8 cellular contexts compared by ENCODE assay signal in genomic region chr6:33324139-33324538, GRCh38. TPM values are rescaled to one million over a fixed set of nuclear protein-coding genes. Genes with fewer than 3 reads are reported as not detected.
A peak's percentile ranks its signal among the peaks of the same experiment; 100 is the strongest.
DNase-seq lines count a peak whose midpoint lies in the region; ATAC-seq and TF ChIP-seq lines count a peak whose summit lies in the region.

No MANE protein-coding gene starts in this region.

- no peaks in the 10 kb centered on the region for H3K9me3 Mint-ChIP-seq in WTC11

- POLR2A ChIA-PET in WTC11 (lab: Charles Lee): interaction anchor here (0.7 to 0.9 kb wide), 3 partner anchors 27 to 272 kb away, joined by 3 to 11 read pairs (median 3); no protein-coding TSS in a partner anchor

- H3K27ac Mint-ChIP-seq in WTC11: no peak overlapping the region

- H3K27me3 Mint-ChIP-seq in WTC11 (ENCODE audit: low read depth): no peaks in the 10 kb centered on the region

- TF ChIP-seq POLR2A in uterus (IDR thresholded peaks at IDR 0.05): no peak

- H3K9me3 ChIP-seq in heart right ventricle (no peaks in the 10 kb centered on the region), lower lobe of right lung (no peaks in the 10 kb centered on the region), uterus (no peaks in the 10 kb centered on the region)

- H3K4me3 Mint-ChIP-seq in WTC11: peak overlapping the region; percentile 91

- H3K36me3 Mint-ChIP-seq in WTC11: peaks cover 16% of the 10 kb centered on the region

- TF ChIP-seq CTCF in heart right ventricle (IDR thresholded peaks at IDR 0.05) (no peak), WTC11 (IDR thresholded peaks at IDR 0.05) (no peak), lower lobe of right lung (IDR thresholded peaks at IDR 0.05) (no peak), uterus (IDR thresholded peaks at IDR 0.05) (no peak)

- intact Hi-C loops in heart right ventricle (cut with DNase I): no loop called here
- intact Hi-C loops in Right ventricle myocardium superior (cut with DNase I): no loop called here
- intact Hi-C loops in lower lobe of right lung (cut with DNase I): no loop called here
- intact Hi-C loops in uterus (cut with DNase I; ENCODE audit: low total_unique reads): no loop called here

- H3K4me1 Mint-ChIP-seq in WTC11: peaks cover 44% of the 10 kb centered on the region

- peaks cover 15 to 44% (median 34%) of the 10 kb centered on the region in 9 donors for H3K4me1 ChIP-seq in heart right ventricle
- peaks cover 41% of the 10 kb centered on the region for H3K4me1 ChIP-seq in lower lobe of right lung
- H3K4me1 ChIP-seq in uterus: peaks cover 6 to 16% of the 10 kb centered on the region in 2 donors

- CTCF ChIA-PET in WTC11 (lab: Charles Lee): interaction anchor here (0.6 kb wide), 1 partner anchor 23 kb away, joined by 3 read pairs; no protein-coding TSS in a partner anchor

- H3K4me3 ChIP-seq in heart right ventricle: peak overlapping the region in 6 of 10 donors; percentile 67 to 81 (median 72)
- H3K4me3 ChIP-seq in lower lobe of right lung: peak overlapping the region; percentile 71
- H3K4me3 ChIP-seq in uterus: peak overlapping the region in 1 of 2 donors; percentile 91

- no peaks in the 10 kb centered on the region for H3K27me3 ChIP-seq in heart right ventricle
- H3K27me3 ChIP-seq in lower lobe of right lung (ENCODE audit: low read depth): no peaks in the 10 kb centered on the region
- no peaks in the 10 kb centered on the region for H3K27me3 ChIP-seq in uterus

- H3K36me3 ChIP-seq in heart right ventricle: peaks cover 0 to 25% (median 10%) of the 10 kb centered on the region in 9 donors
- H3K36me3 ChIP-seq in lower lobe of right lung: peaks cover 23% of the 10 kb centered on the region
- no peaks in the 10 kb centered on the region for H3K36me3 ChIP-seq in uterus

- no peak for ATAC-seq in heart right ventricle
- ATAC-seq in Right ventricle myocardium superior (ENCODE audit: poor library complexity): no peak
- no peak for ATAC-seq in WTC11
- ATAC-seq in lower lobe of right lung: no peak
- ATAC-seq in GM18502 (IDR thresholded peaks at IDR 0.05; ENCODE audit: poor library complexity, unreplicated experiment): no peak

- no peak for DNase-seq in heart right ventricle
- DNase-seq in Right ventricle myocardium superior: no peak
- DNase-seq in WTC11 (ENCODE audit: low spot score): no peak
- no peak for DNase-seq in lower lobe of right lung
- DNase-seq in uterus: no peak
- no peak for DNase-seq in activated CD4-positive, CD25-positive, alpha-beta regulatory T cell (lab: John Stamatoyannopoulos, UW)
- DNase-seq in NK-92 (lab: John Stamatoyannopoulos, UW; ENCODE audit: unreplicated experiment): no peak

- WGBS in heart right ventricle, 2 donors: 34 to 44% methylated on average over 7 of the region's 7 CpGs

- H3K27ac ChIP-seq in heart right ventricle (peak overlapping the region in 3 of 10 donors; percentile 88 to 93 (median 92)), lower lobe of right lung (peak overlapping the region; percentile 89), uterus (peak overlapping the region; percentile 89 to 90)

TF ChIP-seq in WTC11, 78 proteins besides CTCF, POLR2A, EP300 and RAD21:
- TF ChIP-seq ZNF138 (CRISPR knock-in tag; conservative IDR thresholded peaks at IDR 0.05) (no peak), FOXK1 (CRISPR knock-in tag; IDR thresholded peaks at IDR 0.05) (no peak), MXD4 (CRISPR knock-in tag; IDR thresholded peaks at IDR 0.05; ENCODE audit: borderline replicate concordance) (no peak), ZNF263 (CRISPR knock-in tag; IDR thresholded peaks at IDR 0.05; ENCODE audit: low read depth) (no peak), ZBTB43 (CRISPR knock-in tag; IDR thresholded peaks at IDR 0.05) (no peak), HMGA2 (CRISPR knock-in tag; IDR thresholded peaks at IDR 0.05) (no peak), ZNF219 (CRISPR knock-in tag; IDR thresholded peaks at IDR 0.05; ENCODE audit: borderline replicate concordance) (no peak), TEAD1 (CRISPR knock-in tag; IDR thresholded peaks at IDR 0.05) (no peak), ATF3 (CRISPR knock-in tag; conservative IDR thresholded peaks at IDR 0.05) (no peak), GTF2I (CRISPR knock-in tag; conservative IDR thresholded peaks at IDR 0.05) (no peak), ZNF671 (CRISPR knock-in tag; IDR thresholded peaks at IDR 0.05) (no peak), TEAD4 (CRISPR knock-in tag; IDR thresholded peaks at IDR 0.05) (no peak)

RNA-seq across cellular contexts. Expression of gene DAXX, which starts 1.4 kb away (rescaled TPM):
- total RNA-seq in heart right ventricle (10 to 100 TPM; 10.3 to 24.0 (median 15.9) TPM), Right ventricle myocardium superior (18.2 TPM), WTC11 (2021) (61.8 to 67.2 TPM (median 65.1 TPM) in 3 replicates), lower lobe of right lung (36.0 TPM), uterus (100 to 1,000 TPM in 1 of 4 donors, 10 to 100 TPM in 3; 18.2 to 120 (median 32.3) TPM)
- polyA plus RNA-seq in heart right ventricle: 10 to 100 TPM; 15.7 to 24.8 TPM

RNA-seq across cellular contexts. Expression of gene ZBTB22, which starts 6.6 kb away (rescaled TPM):
- 10 to 100 TPM; 11.7 to 19.8 (median 14.3) TPM for total RNA-seq in heart right ventricle
- 10 to 100 TPM in 1 of 2 donors, 1 to 10 TPM in 1; 4.7 to 10.6 TPM for polyA plus RNA-seq in heart right ventricle
- total RNA-seq in Right ventricle myocardium superior: 11.6 TPM
- total RNA-seq in WTC11 (2021): 11.6 to 14.7 TPM (median 13.7 TPM) in 3 replicates
- total RNA-seq in lower lobe of right lung: 27.5 TPM
- 10 to 100 TPM in 2 of 4 donors, 1 to 10 TPM in 2; 3.8 to 31.3 (median 16.0) TPM for total RNA-seq in uterus

RNA-seq across cellular contexts. Expression of gene TAPBP, which starts 10.3 kb away (rescaled TPM):
- total RNA-seq in heart right ventricle: 100 to 1,000 TPM in 2 of 10 donors, 10 to 100 TPM in 8; 71.9 to 242 (median 86.7) TPM
- polyA plus RNA-seq in heart right ventricle: 10 to 100 TPM; 20.6 to 49.7 TPM
- total RNA-seq in Right ventricle myocardium superior: 78.2 TPM
- total RNA-seq in WTC11 (2021): 43.5 to 50.2 TPM (median 49.3 TPM) in 3 replicates
- 206 TPM for total RNA-seq in lower lobe of right lung
- 10 to 100 TPM; 17.6 to 83.9 (median 41.4) TPM for total RNA-seq in uterus

RNA-seq across cellular contexts. Expression of gene RGL2, which starts 25.4 kb away (rescaled TPM):
- total RNA-seq in heart right ventricle (10 to 100 TPM; 40.7 to 79.8 (median 50.4) TPM), Right ventricle myocardium superior (60.5 TPM), WTC11 (2021) (72.6 to 79.7 TPM (median 77.1 TPM) in 3 replicates), lower lobe of right lung (117 TPM), uterus (100 to 1,000 TPM in 1 of 4 donors, 10 to 100 TPM in 3; 34.4 to 118 (median 36.0) TPM)
- polyA plus RNA-seq in heart right ventricle: 10 to 100 TPM; 51.8 to 68.4 TPM

RNA-seq across cellular contexts. Expression of gene PFDN6, which starts 34.7 kb away (rescaled TPM):
- total RNA-seq in heart right ventricle (10 to 100 TPM; 31.7 to 58.3 (median 40.2) TPM), Right ventricle myocardium superior (44.4 TPM), WTC11 (2021) (83.3 to 95.7 TPM (median 85.6 TPM) in 3 replicates), lower lobe of right lung (32.9 TPM), uterus (10 to 100 TPM; 13.6 to 33.5 (median 21.6) TPM)
- polyA plus RNA-seq in heart right ventricle: 100 to 1,000 TPM; 248 to 448 TPM
